Comparison of ENCODE assay signal across 2 cellular contexts in the genomic region with DNA sequence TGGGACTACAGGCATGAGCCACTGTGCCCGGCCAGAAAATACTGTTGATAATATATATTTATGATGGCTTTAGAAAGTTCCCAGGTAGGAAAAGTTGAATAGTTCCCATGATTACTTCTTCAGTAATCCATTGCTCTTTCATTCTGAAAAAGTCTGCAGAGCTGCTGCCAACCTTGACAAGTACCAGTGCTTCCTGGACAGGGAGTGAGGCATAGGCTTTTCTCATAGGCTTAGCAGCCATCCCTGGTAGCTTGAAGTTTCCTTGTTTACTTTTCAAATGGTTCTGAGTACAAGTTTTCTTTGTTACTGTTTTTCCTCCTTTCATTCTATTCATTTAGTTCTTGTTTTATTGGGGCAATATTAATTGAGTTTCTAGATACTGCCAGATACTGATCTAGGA.
TF ChIP-seq lines count a peak whose summit lies in the region.

No MANE protein-coding gene starts in this region.

TF ChIP-seq in IMR-90, 13 proteins besides CTCF, POLR2A, EP300 and RAD21:
- TF ChIP-seq CEBPB (IDR thresholded peaks at IDR 0.05; ENCODE audit: low read depth, low read length) (no peak), CHD1 (IDR thresholded peaks at IDR 0.05; ENCODE audit: low read depth, low read length) (no peak), RFX5 (IDR thresholded peaks at IDR 0.05; ENCODE audit: low read depth, low read length) (no peak), NFE2L2 (IDR thresholded peaks at IDR 0.05; ENCODE audit: low read depth, low read length) (no peak), SMC3 (IDR thresholded peaks at IDR 0.05; ENCODE audit: low read depth, low read length) (no peak)
- TF ChIP-seq, protein P1, sequence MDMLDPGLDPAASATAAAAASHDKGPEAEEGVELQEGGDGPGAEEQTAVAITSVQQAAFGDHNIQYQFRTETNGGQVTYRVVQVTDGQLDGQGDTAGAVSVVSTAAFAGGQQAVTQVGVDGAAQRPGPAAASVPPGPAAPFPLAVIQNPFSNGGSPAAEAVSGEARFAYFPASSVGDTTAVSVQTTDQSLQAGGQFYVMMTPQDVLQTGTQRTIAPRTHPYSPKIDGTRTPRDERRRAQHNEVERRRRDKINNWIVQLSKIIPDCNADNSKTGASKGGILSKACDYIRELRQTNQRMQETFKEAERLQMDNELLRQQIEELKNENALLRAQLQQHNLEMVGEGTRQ (IDR thresholded peaks at IDR 0.05; ENCODE audit: low read depth, low read length), result no peak

TF ChIP-seq in HEK293T, 16 proteins besides CTCF, POLR2A, EP300 and RAD21:
- TF ChIP-seq FOXA1 (IDR thresholded peaks at IDR 0.05), result no peak
- no peak for TF ChIP-seq LEF1 (IDR thresholded peaks at IDR 0.05; ENCODE audit: borderline replicate concordance)
- TF ChIP-seq SUZ12 (IDR thresholded peaks at IDR 0.05), result no peak
- no peak for TF ChIP-seq TARDBP (IDR thresholded peaks at IDR 0.05)
- TF ChIP-seq NFRKB (IDR thresholded peaks at IDR 0.05), result no peak
- TF ChIP-seq HDGF (IDR thresholded peaks at IDR 0.05; ENCODE audit: borderline replicate concordance), result no peak
- TF ChIP-seq FOXK2 (IDR thresholded peaks at IDR 0.05), result no peak
- TF ChIP-seq, protein P2, sequence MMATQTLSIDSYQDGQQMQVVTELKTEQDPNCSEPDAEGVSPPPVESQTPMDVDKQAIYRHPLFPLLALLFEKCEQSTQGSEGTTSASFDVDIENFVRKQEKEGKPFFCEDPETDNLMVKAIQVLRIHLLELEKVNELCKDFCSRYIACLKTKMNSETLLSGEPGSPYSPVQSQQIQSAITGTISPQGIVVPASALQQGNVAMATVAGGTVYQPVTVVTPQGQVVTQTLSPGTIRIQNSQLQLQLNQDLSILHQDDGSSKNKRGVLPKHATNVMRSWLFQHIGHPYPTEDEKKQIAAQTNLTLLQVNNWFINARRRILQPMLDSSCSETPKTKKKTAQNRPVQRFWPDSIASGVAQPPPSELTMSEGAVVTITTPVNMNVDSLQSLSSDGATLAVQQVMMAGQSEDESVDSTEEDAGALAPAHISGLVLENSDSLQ (IDR thresholded peaks at IDR 0.05), result no peak
- no peak for TF ChIP-seq ZNF384 (IDR thresholded peaks at IDR 0.05)
- TF ChIP-seq FOXM1 (IDR thresholded peaks at IDR 0.05; ENCODE audit: borderline replicate concordance), result no peak
- no peak for TF ChIP-seq SP1 (IDR thresholded peaks at IDR 0.05)
- TF ChIP-seq CTBP1 (IDR thresholded peaks at IDR 0.05; ENCODE audit: borderline replicate concordance), result no peak
- TF ChIP-seq L3MBTL2 (conservative IDR thresholded peaks at IDR 0.05), result no peak
